In genomic region chr4:147378780-147379179, GRCh38 we compare ENCODE assay signal across 20 cellular contexts.
DNase-seq lines count a peak whose midpoint lies in the region; ATAC-seq and TF ChIP-seq lines count a peak whose summit lies in the region.
"Had no signal": no experiment of that assay in that cellular context is flagged by ENCODE, and none has a peak within 500 bp of the region (broad histone marks: within the 10 kb centered on the region; RNA-seq: fewer than 3 reads in every experiment).

No MANE protein-coding gene starts in this region.

- TF ChIP-seq CTCF in mammary epithelial cell (conservative IDR thresholded peaks at IDR 0.05 in 1 of 2, IDR thresholded peaks at IDR 0.05 in 1 of 2; ENCODE audit: extremely low read depth in 1 of 2, insufficient read depth in 1 of 2, low read depth in 1 of 2, low read length in 2 of 2) (peak; percentile 18 to 46), transverse colon (IDR thresholded peaks at IDR 0.05) (peak in 4 of 5 experiments; percentile 28 to 44 (median 33))

- CTCF ChIA-PET in mammary epithelial cell (lab: Charles Lee; ENCODE audit: low non-redundant PET): interaction anchor here (0.6 to 0.9 kb wide), 2 partner anchors 202 to 218 kb away, joined by 3 to 5 read pairs; no protein-coding TSS in a partner anchor

- DNase-seq in mammary epithelial cell (peak; percentile 55), iPS-NIHi7 (ENCODE audit: extremely low spot score) (peak; percentile 39), transverse colon (no peak), NOMO-1 treated with DMSO at 0.1 percent for 48 hours (lab: John Stamatoyannopoulos, UW; ENCODE audit: unreplicated experiment) (no peak)
- DNase-seq: activated CD4-positive, alpha-beta T cell treated with anti-CD3 and anti-CD28 coated beads, Interleukin-2, amount 10 ng/mL, durations not matched to agents 24 days and 14 days; AML-193; brain microvascular endothelial cell; cortex of kidney; naive thymus-derived CD8-positive, alpha-beta T cell; NCI-H1694; pancreas; stimulated activated CD4-positive, alpha-beta T cell treated with anti-CD3 and anti-CD28 coated beads, Interleukin-1b, Interleukin-23, amount 100 ng/mL, for 48 hours; SW 1271 had no signal

- H3K9me3 ChIP-seq in HUES48 (ENCODE audit: control insufficient read depth, insufficient read depth, low read length) (0 out of 2 replicates have a peak, but pooled peaks cover 4% of the 10 kb centered on the region), mammary epithelial cell (replicated peaks; ENCODE audit: insufficient read depth, low read length) (no peaks in the 10 kb centered on the region), transverse colon (no peaks in the 10 kb centered on the region)
- H3K9me3 ChIP-seq: HAP-1, pancreas, upper lobe of left lung had no signal

- TF ChIP-seq EP300 in transverse colon (IDR thresholded peaks at IDR 0.05; ENCODE audit: low read depth): no peak

- dilution Hi-C loops in mammary epithelial cell (cut with HindIII; ENCODE audit: low sequenced_read_pairs): no loop called here

- no peaks in the 10 kb centered on the region for H3K27me3 ChIP-seq in HUES48 (ENCODE audit: control insufficient read depth, insufficient read depth, low read length)
- no peaks in the 10 kb centered on the region for H3K27me3 ChIP-seq in mammary epithelial cell (ENCODE audit: insufficient read depth, low read length)
- H3K27me3 ChIP-seq in transverse colon: no peaks in the 10 kb centered on the region
- H3K27me3 ChIP-seq: brain microvascular endothelial cell, pancreas, upper lobe of left lung had no signal

- H3K4me1 ChIP-seq in HUES48 (ENCODE audit: control insufficient read depth, insufficient read depth, low read length) (peaks cover 10% of the 10 kb centered on the region), mammary epithelial cell (ENCODE audit: insufficient read depth, low read length) (peaks cover 3% of the 10 kb centered on the region), transverse colon (no peaks in the 10 kb centered on the region)
- H3K4me1 ChIP-seq: HAP-1, pancreas, upper lobe of left lung had no signal

- H3K4me3 ChIP-seq in HUES48 (ENCODE audit: low read depth, low read length): no peak overlapping the region
- H3K4me3 ChIP-seq in mammary epithelial cell (replicated peaks in 1 of 3; ENCODE audit: insufficient read depth in 1 of 3, low read depth in 2 of 3, low read length in 3 of 3): no peak overlapping the region
- no peak overlapping the region for H3K4me3 ChIP-seq in transverse colon
- H3K4me3 ChIP-seq: HAP-1, lung, pancreas, upper lobe of left lung had no signal

- no peak overlapping the region for H2AFZ ChIP-seq in mammary epithelial cell (ENCODE audit: low read depth, low read length)

- H3K79me2 ChIP-seq in mammary epithelial cell (ENCODE audit: insufficient read depth, low read length): no peaks in the 10 kb centered on the region

- H3K9ac ChIP-seq in HUES48 (ENCODE audit: low read depth, low read length) (peak overlapping the region; percentile 11; the same call in 1 of the 2 replicates), mammary epithelial cell (ENCODE audit: insufficient read depth, low read length) (no peak overlapping the region)

- ATAC-seq in HG02798 (IDR thresholded peaks at IDR 0.05; ENCODE audit: poor library complexity, unreplicated experiment) (no peak), HG02588 (IDR thresholded peaks at IDR 0.05; ENCODE audit: unreplicated experiment) (no peak)
- ATAC-seq: naive thymus-derived CD8-positive, alpha-beta T cell; pancreas; Right ventricle myocardium inferior had no signal

- BruUV-seq in mammary epithelial cell (replicated peaks; lab: Mats Ljungman, UMichigan): no TSS peak

- H4K20me1 ChIP-seq in mammary epithelial cell (ENCODE audit: insufficient read depth, low read length): no peaks in the 10 kb centered on the region

- intact Hi-C loops in mammary epithelial cell (cut with micrococcal nuclease): loop anchor here (1.0 to 2.0 kb wide), 2 partner anchors 212 to 217 kb away; no protein-coding TSS in a partner anchor
- intact Hi-C loops in transverse colon (cut with DNase I; ENCODE audit: low total_unique reads): no loop called here

- WGBS in mammary epithelial cell (ENCODE audit: low coverage, missing lambda C conversion rate): 95% methylated on average over 2 of the region's 2 CpGs
- 65 to 66% methylated on average over 2 of the region's 2 CpGs for WGBS in transverse colon (ENCODE audit: low coverage in 1 of 2), 2 donors

- H3K27ac ChIP-seq in HUES48 (ENCODE audit: low read depth, low read length) (no peak overlapping the region), mammary epithelial cell (ENCODE audit: insufficient read depth, low read depth, low read length) (no peak overlapping the region), transverse colon (no peak overlapping the region)
- H3K27ac ChIP-seq: brain microvascular endothelial cell, pancreas, upper lobe of left lung had no signal

- H3K4me2 ChIP-seq in mammary epithelial cell (ENCODE audit: insufficient read depth, low read depth, low read length): no peak overlapping the region

- no peak for TF ChIP-seq POLR2A in transverse colon (IDR thresholded peaks at IDR 0.05)

- in situ Hi-C loops in mammary epithelial cell (cut with MboI; ENCODE audit: low sequenced_read_pairs in 2 of 2): loop anchor here in 1 of 2 donors (25.0 kb wide), 1 partner anchor 216 kb away; no protein-coding TSS in a partner anchor
- in situ Hi-C loops in transverse colon (cut with MboI; ENCODE audit: low pct_ligation_motif_present in 1 of 4, low pct_unique_long_range_greater_than_20kb in 1 of 4, low sequenced_read_pairs in 3 of 4): loop anchor here in 1 of 4 donors (25.0 kb wide), 1 partner anchor 216 kb away; no protein-coding TSS in a partner anchor

- H3K36me3 ChIP-seq in HUES48 (ENCODE audit: control insufficient read depth, insufficient read depth, low read length): no peaks in the 10 kb centered on the region
- H3K36me3 ChIP-seq in mammary epithelial cell (ENCODE audit: insufficient read depth, low read length): no peaks in the 10 kb centered on the region
- H3K36me3 ChIP-seq in transverse colon: no peaks in the 10 kb centered on the region
- H3K36me3 ChIP-seq: brain microvascular endothelial cell, HAP-1, pancreas, upper lobe of left lung had no signal

Comparison
In these comparisons a context has a peak if more than half of its experiments do, and no peak if none do; other contexts are left out.
1. DNase-seq: peak in mammary epithelial cell (single experiment) and iPS-NIHi7 (single experiment); none in transverse colon (single experiment) and NOMO-1 treated with DMSO at 0.1 percent for 48 hours (single experiment).